Comparison of ENCODE assay signal across 10 cellular contexts in the genomic region with DNA sequence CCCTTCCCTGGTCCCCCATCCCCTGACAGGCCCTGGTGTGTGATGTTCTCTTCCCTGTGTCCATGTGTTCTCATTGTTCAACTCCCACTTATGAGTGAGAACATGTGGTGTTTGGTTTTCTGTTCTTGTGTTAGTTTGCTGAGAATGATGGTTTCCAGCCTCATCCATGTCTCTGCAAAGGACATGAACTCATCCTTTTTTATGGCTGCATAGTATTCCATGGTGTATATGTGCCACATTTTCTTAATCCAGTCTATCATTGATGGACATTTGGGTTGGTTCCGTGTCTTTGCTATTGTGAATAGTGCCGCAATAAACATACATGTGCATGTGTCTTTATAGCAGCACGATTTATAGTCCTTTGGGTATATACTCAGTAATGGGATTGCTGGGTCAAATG. TPM values are rescaled to one million over a fixed set of nuclear protein-coding genes. Genes with fewer than 3 reads are reported as not detected.
"Had no signal": no experiment of that assay in that cellular context is flagged by ENCODE, and none has a peak within 500 bp of the region (broad histone marks: within the 10 kb centered on the region; RNA-seq: fewer than 3 reads in every experiment).

No MANE protein-coding gene starts in this region.

RNA-seq across cellular contexts. Expression of a gene that starts 10.2 kb away (rescaled TPM):
- total RNA-seq: subcutaneous adipose tissue, temporal lobe, thyroid gland, tibial nerve, transverse colon, uterus had no signal
- polyA plus RNA-seq: stomach, thymus, urinary bladder had no signal

RNA-seq across cellular contexts. Expression of a gene that starts 23.7 kb away (rescaled TPM):
- total RNA-seq: subcutaneous adipose tissue, temporal lobe, thyroid gland, tibial nerve, transverse colon, uterus, vagina had no signal
- polyA plus RNA-seq: stomach, thymus, urinary bladder had no signal
